In genomic region chr17:2926019-2926650, GRCh38 we compare ENCODE assay signal across 12 cellular contexts.
DNase-seq lines count a peak whose midpoint lies in the region; ATAC-seq and TF ChIP-seq lines count a peak whose summit lies in the region.
"Had no signal": no experiment of that assay in that cellular context is flagged by ENCODE, and none has a peak within 500 bp of the region (broad histone marks: within the 10 kb centered on the region; RNA-seq: fewer than 3 reads in every experiment).

No MANE protein-coding gene starts in this region.

- no peak for DNase-seq in Caco-2
- peak; percentile 76 for DNase-seq in MV-4-11 (lab: John Stamatoyannopoulos, UW)
- DNase-seq in cerebellum (ENCODE audit: low spot score), result peak; percentile 57
- DNase-seq in natural killer cell treated with Interleukin-12 subunit alpha and Interleukin-12 subunit beta and Interleukin-15 and Interleukin-18, amount 100 ng/mL, for 72 hours (ENCODE audit: low spot score), result no peak
- no peak for DNase-seq in DMS53 (lab: John Stamatoyannopoulos, UW)
- no peak for DNase-seq in Kasumi-1 (lab: John Stamatoyannopoulos, UW)
- no peak for DNase-seq in NCI-H1092 (lab: John Stamatoyannopoulos, UW)
- DNase-seq: dermis blood vessel endothelial cell, NCI-H748 treated with DMSO at 0.1 percent for 48 hours had no signal

- no peak overlapping the region for H3K4me3 Mint-ChIP-seq in Caco-2 (ENCODE audit: unreplicated experiment)
- H3K4me3 Mint-ChIP-seq in natural killer cell treated with Interleukin-12 subunit alpha and Interleukin-12 subunit beta and Interleukin-15 and Interleukin-18, amount 100 ng/mL, for 72 hours, result no peak overlapping the region

- no peaks in the 10 kb centered on the region for H3K36me3 ChIP-seq in Caco-2 (ENCODE audit: control insufficient read depth, insufficient read depth, low read length)
- H3K36me3 ChIP-seq: tibial nerve had no signal

- peaks cover 11% of the 10 kb centered on the region for H3K36me3 Mint-ChIP-seq in Caco-2 (ENCODE audit: insufficient read depth, unreplicated experiment)
- H3K36me3 Mint-ChIP-seq in natural killer cell treated with Interleukin-12 subunit alpha and Interleukin-12 subunit beta and Interleukin-15 and Interleukin-18, amount 100 ng/mL, for 72 hours, result peaks cover 8% of the 10 kb centered on the region

- POLR2A ChIA-PET in Caco-2 (lab: Charles Lee), result no interaction called here

- H3K4me3 ChIP-seq in Caco-2 (ENCODE audit: low read depth, low read length), result no peak overlapping the region
- H3K4me3 ChIP-seq: tibial nerve had no signal

- peaks cover 9% of the 10 kb centered on the region for H3K4me1 Mint-ChIP-seq in Caco-2 (ENCODE audit: low read depth, unreplicated experiment)
- H3K4me1 Mint-ChIP-seq in natural killer cell treated with Interleukin-12 subunit alpha and Interleukin-12 subunit beta and Interleukin-15 and Interleukin-18, amount 100 ng/mL, for 72 hours (ENCODE audit: low read depth in 2 of 2), result peaks cover 32 to 49% of the 10 kb centered on the region in 2 donors

- no peaks in the 10 kb centered on the region for H3K9me3 Mint-ChIP-seq in Caco-2 (ENCODE audit: unreplicated experiment)
- no peaks in the 10 kb centered on the region for H3K9me3 Mint-ChIP-seq in natural killer cell treated with Interleukin-12 subunit alpha and Interleukin-12 subunit beta and Interleukin-15 and Interleukin-18, amount 100 ng/mL, for 72 hours

- no TSS peak for BruUV-seq in Caco-2 (replicated peaks; lab: Mats Ljungman, UMichigan)

- H3K27me3 Mint-ChIP-seq in Caco-2 (ENCODE audit: insufficient read depth, unreplicated experiment), result no peaks in the 10 kb centered on the region
- H3K27me3 Mint-ChIP-seq in natural killer cell treated with Interleukin-12 subunit alpha and Interleukin-12 subunit beta and Interleukin-15 and Interleukin-18, amount 100 ng/mL, for 72 hours, result no peaks in the 10 kb centered on the region

- no peak for ATAC-seq in natural killer cell treated with Interleukin-12 subunit alpha and Interleukin-12 subunit beta and Interleukin-15 and Interleukin-18, amount 100 ng/mL, for 72 hours
- no peak for ATAC-seq in HG02970 (IDR thresholded peaks at IDR 0.05; ENCODE audit: low FRiP score, unreplicated experiment)

- no peaks in the 10 kb centered on the region for H3K9me3 ChIP-seq in Caco-2

- H3K27me3 ChIP-seq in Caco-2 (replicated peaks; ENCODE audit: control insufficient read depth, insufficient read depth, low read length), result no peaks in the 10 kb centered on the region
- H3K27me3 ChIP-seq: tibial nerve had no signal

- H3K27ac Mint-ChIP-seq in Caco-2 (ENCODE audit: unreplicated experiment), result peak overlapping the region; percentile 50
- peak overlapping the region; percentile 80 to 90 for H3K27ac Mint-ChIP-seq in natural killer cell treated with Interleukin-12 subunit alpha and Interleukin-12 subunit beta and Interleukin-15 and Interleukin-18, amount 100 ng/mL, for 72 hours

- CTCF ChIA-PET in Caco-2 (lab: Charles Lee), result interaction anchor here (0.7 to 0.9 kb wide), 2 partner anchors 77 to 82 kb away, joined by 3 read pairs; no protein-coding TSS in a partner anchor

- intact Hi-C loops in Caco-2 (cut with micrococcal nuclease; ENCODE audit: unreplicated experiment), result no loop called here

- no peak for TF ChIP-seq CTCF in Caco-2 (IDR thresholded peaks at IDR 0.05; ENCODE audit: insufficient read depth in 1 of 2, low read depth in 1 of 2, low read length in 1 of 2, severe bottlenecking in 1 of 2, unreplicated experiment in 1 of 2)

- H3K4me1 ChIP-seq in Caco-2, result peaks cover 7% of the 10 kb centered on the region; the same call in 1 of the 2 replicates
- H3K4me1 ChIP-seq: parathyroid adenoma had no signal

Comparison
In these comparisons a context has a peak if more than half of its experiments do, and no peak if none do; other contexts are left out.
1. DNase-seq: peak in MV-4-11 (single experiment) and cerebellum (single experiment); none in Caco-2 (0 of 2), natural killer cell treated with Interleukin-12 subunit alpha and Interleukin-12 subunit beta and Interleukin-15 and Interleukin-18, amount 100 ng/mL, for 72 hours (single experiment), DMS53 (single experiment), Kasumi-1 (0 of 2) and NCI-H1092 (single experiment).